14 cellular contexts compared by ENCODE assay signal in genomic region chr5:89187883-89188465, GRCh38.
"Had no signal": no experiment of that assay in that cellular context is flagged by ENCODE, and none has a peak within 500 bp of the region (broad histone marks: within the 10 kb centered on the region; RNA-seq: fewer than 3 reads in every experiment).

No MANE protein-coding gene starts in this region.

- H3K9me3 ChIP-seq: esophagus muscularis mucosa, lower lobe of right lung, testis, upper lobe of right lung had no signal

- DNase-seq: activated CD4-positive, alpha-beta T cell treated with anti-CD3 and anti-CD28 coated beads for 4 hours; activated CD8-positive, alpha-beta memory T cell treated with anti-CD3 and anti-CD28 coated beads, Interleukin-2, amount 50 U/mL, for 48 hours; activated CD8-positive, alpha-beta T cell treated with anti-CD3 and anti-CD28 coated beads, Interleukin-2, amount 10 ng/mL, durations not matched to agents 7 days and 5 days; activated naive CD4-positive, alpha-beta T cell; activated naive CD8-positive, alpha-beta T cell treated with anti-CD3 and anti-CD28 coated beads, Interleukin-2, amount 50 U/mL, for 24 hours; glutamatergic neuron; left cardiac atrium; lower lobe of right lung; stimulated activated CD4-positive, alpha-beta T cell treated with anti-CD3 and anti-CD28 coated beads, Interleukin-4, amount 100 ng/mL, for 24 hours; stimulated activated naive CD8-positive, alpha-beta T cell treated with anti-CD3 and anti-CD28 coated beads, Interleukin-15, amount 100 ng/mL, for 72 hours; testis; upper lobe of right lung had no signal

- H3K36me3 ChIP-seq: cardiac muscle cell, esophagus muscularis mucosa, lower lobe of right lung, upper lobe of right lung had no signal

- H3K4me3 ChIP-seq: cardiac muscle cell, esophagus muscularis mucosa, lower lobe of right lung, testis, upper lobe of right lung had no signal

- H3K4me1 ChIP-seq: lower lobe of right lung, testis, upper lobe of right lung had no signal

- H3K27ac ChIP-seq: cardiac muscle cell, esophagus muscularis mucosa, lower lobe of right lung, testis, upper lobe of right lung had no signal

- ATAC-seq: activated CD8-positive, alpha-beta T cell treated with anti-CD3 and anti-CD28 coated beads, Interleukin-2, amount 10 ng/mL, durations not matched to agents 7 days and 5 days; activated naive CD8-positive, alpha-beta T cell treated with anti-CD3 and anti-CD28 coated beads, Interleukin-2, amount 50 U/mL, for 24 hours; left cardiac atrium; lower lobe of right lung; stimulated activated naive CD8-positive, alpha-beta T cell treated with anti-CD3 and anti-CD28 coated beads, Interleukin-15, amount 100 ng/mL, for 72 hours; upper lobe of right lung had no signal

- H3K27me3 ChIP-seq: cardiac muscle cell, esophagus muscularis mucosa, testis, upper lobe of right lung had no signal
